In the genomic region with DNA sequence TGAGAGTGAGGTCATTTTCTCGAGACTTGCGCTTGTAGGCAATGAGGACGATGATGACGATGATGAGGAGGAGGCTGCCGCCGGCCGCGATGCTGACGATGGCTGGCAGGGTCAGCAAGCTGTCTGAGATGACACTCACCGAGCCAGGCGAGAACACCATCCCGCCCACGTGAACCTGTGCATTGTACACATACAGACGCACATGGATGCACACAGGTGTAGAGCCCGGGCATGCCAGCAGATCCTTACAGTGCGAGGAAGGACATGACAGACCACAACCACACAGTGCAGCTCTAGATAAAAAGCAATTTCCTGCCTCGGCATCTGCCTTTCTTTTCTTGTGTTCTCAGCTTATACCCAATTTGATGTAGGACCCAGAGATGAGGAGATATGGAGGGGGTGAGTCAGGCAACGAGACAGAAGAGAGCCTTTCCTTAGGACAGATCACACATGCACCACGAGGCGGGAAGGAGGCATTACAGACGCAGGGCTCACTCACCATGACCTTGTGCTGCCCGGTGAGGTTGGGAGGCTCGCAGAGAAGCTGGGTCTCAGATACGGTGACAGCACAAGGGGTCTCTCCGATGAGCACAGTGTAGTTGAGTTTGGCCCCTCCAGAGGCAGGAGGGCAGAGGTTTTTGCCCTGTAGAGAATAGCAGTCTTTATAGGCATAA, we compare ENCODE assay signal across 21 cellular contexts.
DNase-seq lines count a peak whose midpoint lies in the region; ATAC-seq, FAIRE-seq and TF ChIP-seq lines count a peak whose summit lies in the region.
"Had no signal": no experiment of that assay in that cellular context is flagged by ENCODE, and none has a peak within 500 bp of the region (broad histone marks: within the 10 kb centered on the region; RNA-seq: fewer than 3 reads in every experiment).

No MANE protein-coding gene starts in this region.

- H3K9me3 ChIP-seq in HepG2 (ENCODE audit: low read length): no peaks in the 10 kb centered on the region
- no peaks in the 10 kb centered on the region for H3K9me3 ChIP-seq in right lobe of liver
- H3K9me3 ChIP-seq: colonic mucosa, right atrium auricular region had no signal

- H3K27me3 Mint-ChIP-seq in brain (peaks cover 5% of the 10 kb centered on the region), chondrocyte (ENCODE audit: low read depth) (no peaks in the 10 kb centered on the region)
- H3K27me3 Mint-ChIP-seq: activated CD4-positive, alpha-beta memory T cell treated with anti-CD3 and anti-CD28 coated beads for 36 hours; activated naive CD8-positive, alpha-beta T cell had no signal

- H3K79me2 ChIP-seq in HepG2 (ENCODE audit: insufficient read depth, low read length): no peaks in the 10 kb centered on the region

- TF ChIP-seq POLR2A in HepG2 (IDR thresholded peaks at IDR 0.05; ENCODE audit: insufficient read depth in 1 of 2, low read depth in 2 of 2, low read length in 2 of 2): no peak
- no peak for TF ChIP-seq POLR2A in right lobe of liver (IDR thresholded peaks at IDR 0.05)

- H2AFZ ChIP-seq in HepG2 (ENCODE audit: low read length): no peak overlapping the region

- no peak for TF ChIP-seq RAD21 in HepG2 (CRISPR knock-in tag; IDR thresholded peaks at IDR 0.05)

- H3K4me3 Mint-ChIP-seq in brain (peak overlapping the region in 1 of 5 experiments; percentile 2), chondrocyte (ENCODE audit: unreplicated experiment) (no peak overlapping the region)
- no peak overlapping the region for H3K4me3 Mint-ChIP-seq in stimulated activated effector memory CD8-positive, alpha-beta T cell treated with anti-CD3 and anti-CD28 coated beads, Interleukin-12 subunit alpha, Interleukin-12 subunit beta, amount 100 ng/mL, for 72 hours
- H3K4me3 Mint-ChIP-seq: activated CD4-positive, alpha-beta memory T cell treated with anti-CD3 and anti-CD28 coated beads for 36 hours; activated naive CD8-positive, alpha-beta T cell; activated T-cell treated with anti-CD3 and anti-CD28 coated beads, Interleukin-2, amount 50 U/mL, for 24 hours; CD8-positive, alpha-beta T cell had no signal

- H3K9ac ChIP-seq in HepG2 (ENCODE audit: insufficient read depth, low read depth, low read length): no peak overlapping the region

- no peak overlapping the region for H3K4me2 ChIP-seq in HepG2 (ENCODE audit: low read depth, low read length)

- POLR2A ChIA-PET in HepG2 (lab: Yijun Ruan, JAX): no interaction called here

- H3K36me3 Mint-ChIP-seq in brain (peaks cover 61% of the 10 kb centered on the region), chondrocyte (ENCODE audit: low read depth) (peaks cover 37% of the 10 kb centered on the region)
- no peaks in the 10 kb centered on the region for H3K36me3 Mint-ChIP-seq in stimulated activated effector memory CD8-positive, alpha-beta T cell treated with anti-CD3 and anti-CD28 coated beads, Interleukin-12 subunit alpha, Interleukin-12 subunit beta, amount 100 ng/mL, for 72 hours
- H3K36me3 Mint-ChIP-seq: activated CD4-positive, alpha-beta memory T cell treated with anti-CD3 and anti-CD28 coated beads for 36 hours; activated naive CD8-positive, alpha-beta T cell; CD8-positive, alpha-beta T cell had no signal

- H3K27me3 ChIP-seq in HepG2 (ENCODE audit: control insufficient read depth in 1 of 2, insufficient read depth in 2 of 2, low read length in 2 of 2): no peaks in the 10 kb centered on the region
- H3K27me3 ChIP-seq in right lobe of liver: no peaks in the 10 kb centered on the region
- H3K27me3 ChIP-seq: colonic mucosa, right atrium auricular region had no signal

- H3K4me3 ChIP-seq in HepG2 (replicated peaks in 1 of 3; ENCODE audit: insufficient read depth in 1 of 3, low read depth in 2 of 3, low read length in 3 of 3): no peak overlapping the region
- H3K4me3 ChIP-seq in right lobe of liver: no peak overlapping the region
- H3K4me3 ChIP-seq: colonic mucosa, right atrium auricular region had no signal

- peak overlapping the region in 4 of 5 experiments; percentile 2 to 86 (median 36) for H3K27ac Mint-ChIP-seq in brain
- no peak overlapping the region for H3K27ac Mint-ChIP-seq in stimulated activated effector memory CD8-positive, alpha-beta T cell treated with anti-CD3 and anti-CD28 coated beads, Interleukin-12 subunit alpha, Interleukin-12 subunit beta, amount 100 ng/mL, for 72 hours
- H3K27ac Mint-ChIP-seq in chondrocyte (ENCODE audit: unreplicated experiment): no peak overlapping the region
- H3K27ac Mint-ChIP-seq: activated CD4-positive, alpha-beta memory T cell treated with anti-CD3 and anti-CD28 coated beads for 36 hours; activated naive CD8-positive, alpha-beta T cell; activated T-cell treated with anti-CD3 and anti-CD28 coated beads, Interleukin-2, amount 50 U/mL, for 24 hours; CD8-positive, alpha-beta T cell had no signal

- DNase-seq in NCI-H82 (lab: John Stamatoyannopoulos, UW) (peak; percentile 76), NCI-H82 treated with DMSO at 0.1 percent for 48 hours (lab: John Stamatoyannopoulos, UW; ENCODE audit: unreplicated experiment) (no peak), HepG2 (ENCODE audit: low spot score) (no peak), right lobe of liver (no peak), chondrocyte (ENCODE audit: low spot score) (no peak)
- DNase-seq in stimulated activated effector memory CD8-positive, alpha-beta T cell treated with anti-CD3 and anti-CD28 coated beads, Interleukin-12 subunit alpha, Interleukin-12 subunit beta, amount 100 ng/mL, for 72 hours (ENCODE audit: low spot score in 2 of 2): no peak
- DNase-seq: activated CD4-positive, alpha-beta memory T cell treated with anti-CD3 and anti-CD28 coated beads for 36 hours; activated T-cell treated with anti-CD3 and anti-CD28 coated beads, Interleukin-2, amount 50 U/mL, for 24 hours; CD8-positive, alpha-beta T cell; colonic mucosa; KBM-7; MV-4-11; NCI-H2171 treated with DMSO at 0.1 percent for 48 hours; stimulated activated CD4-positive, alpha-beta T cell treated with anti-CD3 and anti-CD28 coated beads, Interleukin-12 subunit alpha, Interleukin-12 subunit beta, amount 100 ng/mL, for 4 hours; trophoblast cell had no signal

- in situ Hi-C loops in HepG2 (cut with HindIII; ENCODE audit: extremely low pct_ligation_motif_present, low pct_unique_long_range_greater_than_20kb): no loop called here

- ATAC-seq in HepG2 (no peak), right lobe of liver (no peak), HG03354 (IDR thresholded peaks at IDR 0.05; ENCODE audit: poor library complexity, severe bottlenecking, unreplicated experiment) (no peak)
- ATAC-seq in stimulated activated effector memory CD8-positive, alpha-beta T cell treated with anti-CD3 and anti-CD28 coated beads, Interleukin-12 subunit alpha, Interleukin-12 subunit beta, amount 100 ng/mL, for 72 hours: peak; percentile 4
- ATAC-seq: CD8-positive, alpha-beta T cell had no signal

- TF ChIP-seq CTCF in HepG2 (CRISPR knock-in tag; IDR thresholded peaks at IDR 0.05): no peak
- TF ChIP-seq CTCF in right lobe of liver (IDR thresholded peaks at IDR 0.05): no peak
- no peak for TF ChIP-seq CTCF in brain (conservative IDR thresholded peaks at IDR 0.05)
- no peak for TF ChIP-seq CTCF in chondrocyte (IDR thresholded peaks at IDR 0.05)

- H3K9me3 Mint-ChIP-seq in brain: no peaks in the 10 kb centered on the region
- H3K9me3 Mint-ChIP-seq in stimulated activated effector memory CD8-positive, alpha-beta T cell treated with anti-CD3 and anti-CD28 coated beads, Interleukin-12 subunit alpha, Interleukin-12 subunit beta, amount 100 ng/mL, for 72 hours: no peaks in the 10 kb centered on the region
- no peaks in the 10 kb centered on the region for H3K9me3 Mint-ChIP-seq in chondrocyte (ENCODE audit: low read depth)
- H3K9me3 Mint-ChIP-seq: activated CD4-positive, alpha-beta memory T cell treated with anti-CD3 and anti-CD28 coated beads for 36 hours; activated T-cell treated with anti-CD3 and anti-CD28 coated beads, Interleukin-2, amount 50 U/mL, for 24 hours; CD8-positive, alpha-beta T cell had no signal

- H3K4me1 ChIP-seq in HepG2 (ENCODE audit: insufficient read depth, low read length) (peaks cover 17% of the 10 kb centered on the region), right lobe of liver (peaks cover 0 to 8% (median 2%) of the 10 kb centered on the region in 4 donors)
- H3K4me1 ChIP-seq: colonic mucosa had no signal

- intact Hi-C loops in HepG2 (cut with micrococcal nuclease; ENCODE audit: unreplicated experiment) (no loop called here), right lobe of liver (cut with DNase I) (no loop called here)

- no peaks in the 10 kb centered on the region for H4K20me1 ChIP-seq in HepG2 (ENCODE audit: insufficient read depth, low read length)

- TF ChIP-seq EP300 in HepG2 (IDR thresholded peaks at IDR 0.05; ENCODE audit: low read depth in 2 of 2, low read length in 2 of 2): no peak
- TF ChIP-seq EP300 in HepG2 (CRISPR knock-in tag; IDR thresholded peaks at IDR 0.05; ENCODE audit: borderline replicate concordance): no peak

- H3K36me3 ChIP-seq in HepG2 (replicated peaks in 1 of 2; ENCODE audit: control insufficient read depth in 1 of 2, insufficient read depth in 2 of 2, low read length in 2 of 2): peaks cover 0 to 4% of the 10 kb centered on the region in 2 experiments; a peak in 2 of 5 replicates
- H3K36me3 ChIP-seq in right lobe of liver: peaks cover 0 to 5% (median 2%) of the 10 kb centered on the region in 4 donors

- no peak overlapping the region for H3K27ac ChIP-seq in HepG2 (ENCODE audit: extremely low read length, insufficient read depth, low read length)
- H3K27ac ChIP-seq in right lobe of liver: no peak overlapping the region
- H3K27ac ChIP-seq: 22Rv1, colonic mucosa, right atrium auricular region had no signal

- H3K4me1 Mint-ChIP-seq in brain (peaks cover 86% of the 10 kb centered on the region), chondrocyte (ENCODE audit: low read depth) (peaks cover 37% of the 10 kb centered on the region)
- H3K4me1 Mint-ChIP-seq in stimulated activated effector memory CD8-positive, alpha-beta T cell treated with anti-CD3 and anti-CD28 coated beads, Interleukin-12 subunit alpha, Interleukin-12 subunit beta, amount 100 ng/mL, for 72 hours: peaks cover 9% of the 10 kb centered on the region

- BruUV-seq in HepG2 (replicated peaks; lab: Mats Ljungman, UMichigan): no TSS peak

- no peak for FAIRE-seq in HepG2 (lab: Jason Lieb, UNC)
- FAIRE-seq: H54 had no signal

- whole genome bisulfite sequencing in HepG2 (ENCODE audit: low lambda C conversion rate): 91% methylated on average over 25 of the region's 25 CpGs
- WGBS in right lobe of liver (ENCODE audit: insufficient coverage, low coverage, low lambda C conversion rate, missing lambda C conversion rate): 63% methylated on average over 14 of the region's 25 CpGs

- CTCF ChIA-PET in HepG2 (lab: Yijun Ruan, JAX; ENCODE audit: low intra/inter-chr PET ratio, low total read pairs): no interaction called here

TF ChIP-seq in HepG2, 621 proteins besides CTCF, POLR2A, EP300 and RAD21:
- TF ChIP-seq ZNF572 (CRISPR knock-in tag; IDR thresholded peaks at IDR 0.05) (0 out of 2 replicates have a peak, but pooled peaks have one; percentile 29), TOPORS (CRISPR knock-in tag; IDR thresholded peaks at IDR 0.05) (no peak)
TF ChIP-seq in HepG2: peak in this region for 1.

Comparison
In these comparisons a context has a peak if more than half of its experiments do, and no peak if none do; other contexts are left out.
1. H3K27ac Mint-ChIP-seq: peak in brain (4 of 5); none in stimulated activated effector memory CD8-positive, alpha-beta T cell treated with anti-CD3 and anti-CD28 coated beads, Interleukin-12 subunit alpha, Interleukin-12 subunit beta, amount 100 ng/mL, for 72 hours (single experiment) and chondrocyte (single experiment).